In genomic region chr15:100684591-100684990, GRCh38 we compare ENCODE assay signal across 20 cellular contexts.
A peak's percentile ranks its signal among the peaks of the same experiment; 100 is the strongest.
DNase-seq lines count a peak whose midpoint lies in the region; TF ChIP-seq lines count a peak whose summit lies in the region.
"Had no signal": no experiment of that assay in that cellular context is flagged by ENCODE, and none has a peak within 500 bp of the region (broad histone marks: within the 10 kb centered on the region; RNA-seq: fewer than 3 reads in every experiment).

No MANE protein-coding gene starts in this region.

- in situ Hi-C loops in GM13976 (cut with MboI; ENCODE audit: low sequenced_read_pairs, unreplicated experiment) = no loop called here

- H3F3A ChIP-seq in PC-9 (ENCODE audit: insufficient read depth, low read depth) (peaks cover 45% of the 10 kb centered on the region), neural progenitor cell (ENCODE audit: low read depth) (no peaks in the 10 kb centered on the region)

- 0 out of 2 replicates have a peak, but pooled peaks cover 2% of the 10 kb centered on the region for H3K27me3 ChIP-seq in BLaER1
- H3K27me3 ChIP-seq in PC-9 (ENCODE audit: insufficient read depth, low read depth) = no peaks in the 10 kb centered on the region
- H3K27me3 ChIP-seq in neural progenitor cell = no peaks in the 10 kb centered on the region
- H3K27me3 ChIP-seq in SJCRH30 = no peaks in the 10 kb centered on the region

- POLR2A ChIA-PET in PC-9 (lab: Charles Lee; ENCODE audit: unreplicated experiment) = no interaction called here

- no peak overlapping the region for H3K27ac Mint-ChIP-seq in neural progenitor cell
- H3K27ac Mint-ChIP-seq in T-helper 2 cell treated with Interferon-gamma antibody and Interleukin-4, amounts not matched to agents 5 μg/mL and 100 μg/mL, for 36 hours = no peak overlapping the region
- H3K27ac Mint-ChIP-seq: B cell; CD4-positive, alpha-beta memory T cell had no signal

- no peak overlapping the region for H2AFZ ChIP-seq in PC-9
- H2AFZ ChIP-seq in neural progenitor cell (replicated peaks) = no peak overlapping the region

- H3K27ac ChIP-seq in BLaER1 (no peak overlapping the region), PC-9 (peak overlapping the region; percentile 96), neural progenitor cell (no peak overlapping the region), SJCRH30 (no peak overlapping the region)
- H3K27ac ChIP-seq: 22Rv1 had no signal

- peak overlapping the region; percentile 53 for H3K4me2 ChIP-seq in BLaER1
- H3K4me2 ChIP-seq in PC-9 = no peak overlapping the region; the same call in 1 of the 2 replicates
- H3K4me2 ChIP-seq in neural progenitor cell = no peak overlapping the region

- no peaks in the 10 kb centered on the region for H3K9me2 ChIP-seq in PC-9 (ENCODE audit: insufficient read depth)

- CTCF ChIA-PET in PC-9 (lab: Charles Lee) = no interaction called here

- H3K36me3 ChIP-seq in BLaER1 (no peaks in the 10 kb centered on the region), PC-9 (ENCODE audit: low read depth) (no peaks in the 10 kb centered on the region), neural progenitor cell (no peaks in the 10 kb centered on the region), SJCRH30 (no peaks in the 10 kb centered on the region)

- H3K9ac ChIP-seq in BLaER1 (no peak overlapping the region), neural progenitor cell (no peak overlapping the region)

- H4K20me1 ChIP-seq in BLaER1 (no peaks in the 10 kb centered on the region; the same call in 1 of the 2 replicates), PC-9 (ENCODE audit: insufficient read depth) (no peaks in the 10 kb centered on the region), neural progenitor cell (ENCODE audit: low read depth) (no peaks in the 10 kb centered on the region)

- TF ChIP-seq CTCF in GM13976 (IDR thresholded peaks at IDR 0.05; ENCODE audit: borderline replicate concordance, control extremely low read depth, extremely low read depth, insufficient read depth, missing control alignments) (no peak), PC-9 (conservative IDR thresholded peaks at IDR 0.05) (no peak), neural progenitor cell (IDR thresholded peaks at IDR 0.05) (no peak)

- H3K9me3 ChIP-seq in BLaER1 = peaks cover 18% of the 10 kb centered on the region
- no peaks in the 10 kb centered on the region; the same call in 1 of the 2 replicates for H3K9me3 ChIP-seq in PC-9 (ENCODE audit: insufficient read depth, low read depth)
- no peaks in the 10 kb centered on the region for H3K9me3 ChIP-seq in neural progenitor cell (ENCODE audit: low read depth)
- H3K9me3 ChIP-seq in SJCRH30 (replicated peaks) = peaks cover 6% of the 10 kb centered on the region; the same call in 1 of the 2 replicates

- H3K9me3 Mint-ChIP-seq in neural progenitor cell = peaks cover 12% of the 10 kb centered on the region
- H3K9me3 Mint-ChIP-seq in T-helper 2 cell treated with Interferon-gamma antibody and Interleukin-4, amounts not matched to agents 5 μg/mL and 100 μg/mL, for 36 hours = no peaks in the 10 kb centered on the region

- DNase-seq in GM13976 (ENCODE audit: low spot score) = peak; percentile 2
- no peak for DNase-seq in PC-9
- no peak for DNase-seq in neural progenitor cell (ENCODE audit: low spot score)
- no peak for DNase-seq in SJCRH30
- no peak for DNase-seq in kidney glomerular epithelial cell (lab: John Stamatoyannopoulos, UW)
- DNase-seq in T-helper 2 cell treated with Interferon-gamma antibody and Interleukin-4, amounts not matched to agents 5 μg/mL and 100 μg/mL, for 36 hours (ENCODE audit: low spot score) = no peak
- no peak for DNase-seq in activated effector memory CD4-positive, alpha-beta T cell treated with anti-CD3 and anti-CD28 coated beads, Interleukin-2, amount 50 U/mL, for 16 hours
- DNase-seq: C1 segment of cervical spinal cord; Calu3; CD4-positive, alpha-beta memory T cell; COR-L47; DMS153; EL; GDM1; GOT3; HCEC 1CT had no signal

- H3K4me3 ChIP-seq in BLaER1 (no peak overlapping the region), PC-9 (no peak overlapping the region), neural progenitor cell (no peak overlapping the region), SJCRH30 (no peak overlapping the region)
- H3K4me3 ChIP-seq: GM12878 had no signal

- peaks cover 16% of the 10 kb centered on the region for H3K4me1 Mint-ChIP-seq in neural progenitor cell
- H3K4me1 Mint-ChIP-seq in T-helper 2 cell treated with Interferon-gamma antibody and Interleukin-4, amounts not matched to agents 5 μg/mL and 100 μg/mL, for 36 hours (ENCODE audit: low read depth) = peaks cover 1% of the 10 kb centered on the region
- H3K4me1 Mint-ChIP-seq: B cell; CD4-positive, alpha-beta memory T cell had no signal

- peak overlapping the region; percentile 24 for H3K4me3 Mint-ChIP-seq in neural progenitor cell
- H3K4me3 Mint-ChIP-seq in T-helper 2 cell treated with Interferon-gamma antibody and Interleukin-4, amounts not matched to agents 5 μg/mL and 100 μg/mL, for 36 hours = no peak overlapping the region
- H3K4me3 Mint-ChIP-seq: B cell; CD4-positive, alpha-beta memory T cell had no signal

- peaks cover 43% of the 10 kb centered on the region for H3K4me1 ChIP-seq in BLaER1
- H3K4me1 ChIP-seq in PC-9 (replicated peaks; ENCODE audit: insufficient read depth) = peaks cover 56% of the 10 kb centered on the region
- H3K4me1 ChIP-seq in neural progenitor cell = no peaks in the 10 kb centered on the region
- peaks cover 33% of the 10 kb centered on the region for H3K4me1 ChIP-seq in SJCRH30

- H3K79me2 ChIP-seq in PC-9 (ENCODE audit: low read depth) (no peaks in the 10 kb centered on the region), neural progenitor cell (ENCODE audit: low read depth) (no peaks in the 10 kb centered on the region)

- H3K36me3 Mint-ChIP-seq in neural progenitor cell = no peaks in the 10 kb centered on the region
- no peaks in the 10 kb centered on the region for H3K36me3 Mint-ChIP-seq in T-helper 2 cell treated with Interferon-gamma antibody and Interleukin-4, amounts not matched to agents 5 μg/mL and 100 μg/mL, for 36 hours (ENCODE audit: low read depth)

- intact Hi-C loops in PC-9 (cut with micrococcal nuclease; ENCODE audit: unreplicated experiment) = no loop called here

- peaks cover 3% of the 10 kb centered on the region for H3K27me3 Mint-ChIP-seq in neural progenitor cell (ENCODE audit: insufficient read depth, low read depth)
- H3K27me3 Mint-ChIP-seq in T-helper 2 cell treated with Interferon-gamma antibody and Interleukin-4, amounts not matched to agents 5 μg/mL and 100 μg/mL, for 36 hours (ENCODE audit: low read depth) = no peaks in the 10 kb centered on the region

- BruUV-seq in PC-9 (replicated peaks; lab: Mats Ljungman, UMichigan) = no TSS peak
